In genomic region chr22:31639640-31640039, GRCh38 we compare ENCODE assay signal across 11 cellular contexts. TPM values are rescaled to one million over a fixed set of nuclear protein-coding genes. Genes with fewer than 3 reads are reported as not detected.
DNase-seq lines count a peak whose midpoint lies in the region; ATAC-seq and TF ChIP-seq lines count a peak whose summit lies in the region.
"Had no signal": no experiment of that assay in that cellular context is flagged by ENCODE, and none has a peak within 500 bp of the region (broad histone marks: within the 10 kb centered on the region; RNA-seq: fewer than 3 reads in every experiment).

No MANE protein-coding gene starts in this region.

- H3K27ac ChIP-seq in HEK293 (ENCODE audit: extremely low read depth, low read depth, low read length): no peak overlapping the region

- CTCF ChIA-PET in HEK293 (lab: Yijun Ruan, JAX): interaction anchor here (0.6 kb wide), 1 partner anchor 108 kb away, joined by 3 read pairs; no protein-coding TSS in a partner anchor

- H3K9me3 Mint-ChIP-seq in CD14-positive monocyte: peaks cover 0 to 2% (median 0%) of the 10 kb centered on the region in 7 donors
- H3K9me3 Mint-ChIP-seq in activated naive CD8-positive, alpha-beta T cell treated with anti-CD3 and anti-CD28 coated beads for 36 hours: no peaks in the 10 kb centered on the region
- no peaks in the 10 kb centered on the region for H3K9me3 Mint-ChIP-seq in natural killer cell

- intact Hi-C loops in CD14-positive monocyte (cut with micrococcal nuclease): loop anchor here (2.0 to 10.0 kb wide), 5 partner anchors 21 to 477 kb away; partner anchors contain the start of genes PATZ1 (in 1 of the 2), RNF185 (in 1 of the 2), SFI1 (in 1 of the 2) and YWHAH (in 1 of the 2)
- intact Hi-C loops in natural killer cell (cut with micrococcal nuclease): no loop called here

- TF ChIP-seq CTCF in CD14-positive monocyte (IDR thresholded peaks at IDR 0.05) (no peak), HEK293 (tag by site-specific recombination; IDR thresholded peaks at IDR 0.05) (no peak), natural killer cell (IDR thresholded peaks at IDR 0.05) (no peak)

- POLR2A ChIA-PET in HEK293 (lab: Yijun Ruan, JAX): interaction anchor here (0.6 kb wide), 1 partner anchor 7 kb away, joined by 3 read pairs; no protein-coding TSS in a partner anchor

- H3K27ac Mint-ChIP-seq in CD14-positive monocyte (peak overlapping the region; percentile 95 to 98 (median 97)), natural killer cell (peak overlapping the region; percentile 88)
- H3K27ac Mint-ChIP-seq in activated naive CD8-positive, alpha-beta T cell treated with anti-CD3 and anti-CD28 coated beads for 36 hours: peak overlapping the region; percentile 56

- no peaks in the 10 kb centered on the region for H3K4me1 ChIP-seq in HEK293 (ENCODE audit: control insufficient read depth, insufficient read depth, low read length)

- no peaks in the 10 kb centered on the region for H3K27me3 Mint-ChIP-seq in CD14-positive monocyte (ENCODE audit: low read depth in 3 of 3)
- no peaks in the 10 kb centered on the region for H3K27me3 Mint-ChIP-seq in activated naive CD8-positive, alpha-beta T cell treated with anti-CD3 and anti-CD28 coated beads for 36 hours
- no peaks in the 10 kb centered on the region for H3K27me3 Mint-ChIP-seq in natural killer cell (ENCODE audit: low read depth in 2 of 2)

- H3K36me3 Mint-ChIP-seq in CD14-positive monocyte: peaks cover 10% of the 10 kb centered on the region in 2 donors
- peaks cover 20% of the 10 kb centered on the region for H3K36me3 Mint-ChIP-seq in activated naive CD8-positive, alpha-beta T cell treated with anti-CD3 and anti-CD28 coated beads for 36 hours
- no peaks in the 10 kb centered on the region for H3K36me3 Mint-ChIP-seq in natural killer cell

- peaks cover 3 to 7% of the 10 kb centered on the region in 2 experiments; a peak in 2 of 3 replicates for H3K36me3 ChIP-seq in HEK293 (ENCODE audit: control insufficient read depth in 2 of 2, insufficient read depth in 1 of 2, low read length in 2 of 2)

- DNase-seq in CD14-positive monocyte (ENCODE audit: low spot score) (no peak), natural killer cell (no peak), NK-92 (lab: John Stamatoyannopoulos, UW; ENCODE audit: unreplicated experiment) (no peak), SIG-M5 treated with dmso at 0.1 percent for 504 hours (lab: John Stamatoyannopoulos, UW; ENCODE audit: unreplicated experiment) (no peak)
- DNase-seq in activated naive CD8-positive, alpha-beta T cell treated with anti-CD3 and anti-CD28 coated beads for 36 hours: no peak
- DNase-seq: activated CD8-positive, alpha-beta memory T cell treated with anti-CD3 and anti-CD28 coated beads for 24 hours; heart right ventricle; NCI-H1436 treated with DMSO at 0.1 percent for 48 hours had no signal

- no peak overlapping the region for H3K4me3 ChIP-seq in HEK293 (ENCODE audit: low read depth, low read length)

- ATAC-seq in natural killer cell (no peak), HG03135 (IDR thresholded peaks at IDR 0.05; ENCODE audit: unreplicated experiment) (no peak), GM18861 (IDR thresholded peaks at IDR 0.05; ENCODE audit: unreplicated experiment) (no peak)
- ATAC-seq: heart right ventricle had no signal

- H3K4me1 Mint-ChIP-seq in CD14-positive monocyte (peaks cover 79% of the 10 kb centered on the region), natural killer cell (peaks cover 31 to 40% of the 10 kb centered on the region in 2 donors)
- H3K4me1 Mint-ChIP-seq in activated naive CD8-positive, alpha-beta T cell treated with anti-CD3 and anti-CD28 coated beads for 36 hours: peaks cover 37% of the 10 kb centered on the region

- H3K4me3 Mint-ChIP-seq in CD14-positive monocyte: peak overlapping the region; percentile 20 to 98
- no peak overlapping the region for H3K4me3 Mint-ChIP-seq in activated naive CD8-positive, alpha-beta T cell treated with anti-CD3 and anti-CD28 coated beads for 36 hours
- peak overlapping the region; percentile 76 for H3K4me3 Mint-ChIP-seq in natural killer cell

- H3K9me3 ChIP-seq in HEK293 (ENCODE audit: control insufficient read depth, insufficient read depth, low read depth, low read length): no peaks in the 10 kb centered on the region
- H3K9me3 ChIP-seq: heart right ventricle had no signal

TF ChIP-seq in HEK293, 187 proteins besides CTCF, POLR2A, EP300 and RAD21:
- TF ChIP-seq ZNF639 (tag by site-specific recombination; IDR thresholded peaks at IDR 0.05) (no peak), SCRT1 (tag by site-specific recombination; IDR thresholded peaks at IDR 0.05; ENCODE audit: borderline replicate concordance) (peak; percentile 69), SCRT2 (tag by site-specific recombination; IDR thresholded peaks at IDR 0.05) (peak; percentile 84)

RNA-seq across cellular contexts. Expression of gene PISD, which starts 22.4 kb away (rescaled TPM):
- polyA plus RNA-seq in CD14-positive monocyte: 10 to 100 TPM; 38.1 to 45.3 TPM
- total RNA-seq in activated naive CD8-positive, alpha-beta T cell treated with anti-CD3 and anti-CD28 coated beads for 36 hours: 10 to 100 TPM; 43.4 to 45.8 TPM
- 10 to 100 TPM; 36.0 to 52.1 (median 47.8) TPM for total RNA-seq in natural killer cell
